26 cellular contexts compared by ENCODE assay signal in genomic region chr16:5459863-5460262, GRCh38.
"Had no signal": no experiment of that assay in that cellular context is flagged by ENCODE, and none has a peak within 500 bp of the region (broad histone marks: within the 10 kb centered on the region; RNA-seq: fewer than 3 reads in every experiment).

No MANE protein-coding gene starts in this region.

- H3K36me3 ChIP-seq: colonic mucosa, esophagus muscularis mucosa, esophagus squamous epithelium, gastrocnemius medialis, gastroesophageal sphincter, heart left ventricle, heart right ventricle had no signal

- FAIRE-seq: colon, endometrium, endothelial cell of umbilical vein, frontal cortex had no signal

- H3K27me3 ChIP-seq: colonic mucosa, esophagus squamous epithelium, foreskin keratinocyte, gastrocnemius medialis, gastroesophageal sphincter had no signal

- DNase-seq: colonic mucosa; cortex of kidney; dermis blood vessel endothelial cell; dorsolateral prefrontal cortex; effector CD4-positive, alpha-beta T cell; effector CD8-positive, alpha-beta T cell; effector memory CD4-positive, alpha-beta T cell; effector memory CD8-positive, alpha-beta T cell; endodermal cell; erythroblast; esophagus squamous epithelium; foreskin fibroblast; foreskin keratinocyte; foreskin melanocyte; gastrocnemius medialis; glutamatergic neuron; head of caudate nucleus; heart left ventricle; heart right ventricle had no signal

- H3K4me3 ChIP-seq: colonic mucosa, coronary artery, dorsolateral prefrontal cortex, esophagus muscularis mucosa, esophagus squamous epithelium, gastrocnemius medialis, gastroesophageal sphincter, heart left ventricle, heart right ventricle had no signal
